14 cellular contexts compared by ENCODE assay signal in genomic region chr16:83433201-83433600, GRCh38.
"Had no signal": no experiment of that assay in that cellular context is flagged by ENCODE, and none has a peak within 500 bp of the region (broad histone marks: within the 10 kb centered on the region; RNA-seq: fewer than 3 reads in every experiment).

No MANE protein-coding gene starts in this region.

- H3K27me3 ChIP-seq: gastrocnemius medialis, uterus had no signal

- DNase-seq: activated CD4-positive, alpha-beta T cell treated with anti-CD3 and anti-CD28 coated beads, Interleukin-2, amount 50 U/mL, for 1 hour; activated naive CD4-positive, alpha-beta T cell treated with anti-CD3 and anti-CD28 coated beads, Interleukin-2, amount 50 U/mL, for 16 hours; amniotic stem cell; dorsolateral prefrontal cortex; gastrocnemius medialis; left ventricle myocardium superior; mesendoderm; retina; stimulated activated CD4-positive, alpha-beta T cell treated with anti-CD3 and anti-CD28 coated beads, Interleukin-4, amount 100 ng/mL, for 4 hours; stimulated activated naive CD8-positive, alpha-beta T cell treated with anti-CD3 and anti-CD28 coated beads, Interleukin-15, amount 100 ng/mL, for 72 hours; T-helper 17 cell; uterus had no signal

- H3K4me3 ChIP-seq: dorsolateral prefrontal cortex, esophagus muscularis mucosa, gastrocnemius medialis, skin epidermis, uterus had no signal

- H3K9me3 ChIP-seq: esophagus muscularis mucosa, gastrocnemius medialis, uterus had no signal

- H3K36me3 ChIP-seq: esophagus muscularis mucosa, gastrocnemius medialis, uterus had no signal

- H3K27ac ChIP-seq: dorsolateral prefrontal cortex, esophagus muscularis mucosa, gastrocnemius medialis, skin epidermis, uterus had no signal

- H3K4me3 Mint-ChIP-seq: stimulated activated naive CD8-positive, alpha-beta T cell treated with anti-CD3 and anti-CD28 coated beads, Interleukin-15, amount 100 ng/mL, for 72 hours; T-helper 17 cell had no signal

- H3K4me1 ChIP-seq: esophagus muscularis mucosa, gastrocnemius medialis, uterus had no signal

- ATAC-seq: gastrocnemius medialis; left ventricle myocardium superior; stimulated activated naive CD8-positive, alpha-beta T cell treated with anti-CD3 and anti-CD28 coated beads, Interleukin-15, amount 100 ng/mL, for 72 hours; T-helper 17 cell had no signal

- H3K4me1 Mint-ChIP-seq: stimulated activated naive CD8-positive, alpha-beta T cell treated with anti-CD3 and anti-CD28 coated beads, Interleukin-15, amount 100 ng/mL, for 72 hours; T-helper 17 cell had no signal

- H3K27ac Mint-ChIP-seq: stimulated activated naive CD8-positive, alpha-beta T cell treated with anti-CD3 and anti-CD28 coated beads, Interleukin-15, amount 100 ng/mL, for 72 hours; T-helper 17 cell had no signal
